ENCODE assay signal across 1 cellular context in the genomic region with DNA sequence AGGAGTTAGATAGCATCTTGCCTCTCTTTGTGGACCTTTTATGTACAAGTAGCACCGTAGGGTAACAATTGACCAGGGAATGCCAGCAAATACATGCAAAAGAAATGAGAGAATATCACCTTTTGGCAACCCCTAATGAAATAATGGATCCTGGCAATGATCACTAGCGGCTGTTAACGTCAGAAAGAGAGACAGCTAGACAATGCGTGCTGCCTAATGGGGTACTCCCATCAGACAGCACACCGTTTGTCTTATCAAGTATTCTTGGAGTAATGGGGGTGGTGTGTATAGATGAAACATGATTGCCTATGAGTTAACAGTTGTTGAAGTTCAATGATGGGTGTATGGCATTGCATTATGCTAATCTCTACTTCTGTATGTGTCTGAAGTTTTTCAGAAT.
TF ChIP-seq lines count a peak whose summit lies in the region.

No MANE protein-coding gene starts in this region.

TF ChIP-seq in HepG2, 621 proteins besides CTCF, POLR2A, EP300 and RAD21:
- TF ChIP-seq, protein P1, sequence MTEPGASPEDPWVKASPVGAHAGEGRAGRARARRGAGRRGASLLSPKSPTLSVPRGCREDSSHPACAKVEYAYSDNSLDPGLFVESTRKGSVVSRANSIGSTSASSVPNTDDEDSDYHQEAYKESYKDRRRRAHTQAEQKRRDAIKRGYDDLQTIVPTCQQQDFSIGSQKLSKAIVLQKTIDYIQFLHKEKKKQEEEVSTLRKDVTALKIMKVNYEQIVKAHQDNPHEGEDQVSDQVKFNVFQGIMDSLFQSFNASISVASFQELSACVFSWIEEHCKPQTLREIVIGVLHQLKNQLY (CRISPR knock-in tag; IDR thresholded peaks at IDR 0.05) = no peak
- TF ChIP-seq ZNF24 (IDR thresholded peaks at IDR 0.05) (no peak), ZNF484 (CRISPR knock-in tag; IDR thresholded peaks at IDR 0.05; ENCODE audit: borderline replicate concordance, low read depth) (no peak), ZNF550 (CRISPR knock-in tag; IDR thresholded peaks at IDR 0.05; ENCODE audit: borderline replicate concordance) (no peak)
- TF ChIP-seq, protein P2, sequence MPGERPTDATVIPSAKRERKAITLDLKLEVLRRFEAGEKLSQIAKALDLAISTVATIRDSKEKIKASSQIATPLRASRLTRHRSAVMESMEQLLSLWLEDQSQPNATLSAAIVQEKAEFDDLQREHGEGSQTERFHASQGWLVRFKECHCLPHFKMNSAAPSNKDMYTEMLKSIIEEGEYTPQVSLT (CRISPR knock-in tag; IDR thresholded peaks at IDR 0.05; ENCODE audit: borderline replicate concordance, low read depth) = no peak
